Comparison of ENCODE assay signal across 8 cellular contexts in genomic region chr10:101291254-101292193, GRCh38.
A peak's percentile ranks its signal among the peaks of the same experiment; 100 is the strongest.
DNase-seq lines count a peak whose midpoint lies in the region; ATAC-seq and TF ChIP-seq lines count a peak whose summit lies in the region.

No MANE protein-coding gene starts in this region.

- peaks cover 3% of the 10 kb centered on the region; the same call in 1 of the 2 replicates for H3K27me3 ChIP-seq in KMS-11 (ENCODE audit: insufficient read depth, low read depth)
- peaks cover 60% of the 10 kb centered on the region for H3K27me3 ChIP-seq in SJSA1 (replicated peaks)

- H3K4me3 ChIP-seq in KMS-11 (IDR thresholded peaks at IDR 0.05; ENCODE audit: insufficient read depth, low read depth, low read length) (no peak overlapping the region), SJSA1 (peak overlapping the region; percentile 28), retinal pigment epithelial cell (ENCODE audit: low read length) (peak overlapping the region; percentile 50)

- DNase-seq in COLO668 (lab: John Stamatoyannopoulos, UW; ENCODE audit: unreplicated experiment), result peak; percentile 34
- DNase-seq in SJSA1 (ENCODE audit: low read depth in 1 of 2, low spot score in 2 of 2), result peak; percentile 33 to 61
- DNase-seq in activated naive CD4-positive, alpha-beta T cell treated with anti-CD3 and anti-CD28 coated beads, Interleukin-2, amount 50 U/mL, for 72 hours (ENCODE audit: low spot score in 2 of 2), result no peak
- DNase-seq in left cardiac atrium, result peak; percentile 73
- DNase-seq in retinal pigment epithelial cell (ENCODE audit: low read depth), result no peak

- H3K36me3 ChIP-seq in KMS-11 (ENCODE audit: insufficient read depth) (no peaks in the 10 kb centered on the region), SJSA1 (no peaks in the 10 kb centered on the region)

- H3K4me1 ChIP-seq in KMS-11 (ENCODE audit: low read depth, poor library complexity, severe bottlenecking), result peaks cover 38% of the 10 kb centered on the region
- peaks cover 12% of the 10 kb centered on the region for H3K4me1 ChIP-seq in SJSA1 (replicated peaks)

- no peaks in the 10 kb centered on the region for H3K79me2 ChIP-seq in KMS-11 (ENCODE audit: insufficient read depth, low read depth)

- H3K36me3 Mint-ChIP-seq in activated naive CD4-positive, alpha-beta T cell treated with anti-CD3 and anti-CD28 coated beads, Interleukin-2, amount 50 U/mL, for 72 hours, result no peaks in the 10 kb centered on the region

- H3K9ac ChIP-seq in KMS-11, result no peak overlapping the region

- ATAC-seq in activated naive CD4-positive, alpha-beta T cell treated with anti-CD3 and anti-CD28 coated beads, Interleukin-2, amount 50 U/mL, for 72 hours, result peak; percentile 59 to 78
- peak; percentile 81 to 82 for ATAC-seq in left cardiac atrium
- ATAC-seq in HG03469 (IDR thresholded peaks at IDR 0.05; ENCODE audit: unreplicated experiment), result no peak
- ATAC-seq in GM21529 (IDR thresholded peaks at IDR 0.05; ENCODE audit: unreplicated experiment), result no peak

- H3K27ac Mint-ChIP-seq in activated naive CD4-positive, alpha-beta T cell treated with anti-CD3 and anti-CD28 coated beads, Interleukin-2, amount 50 U/mL, for 72 hours, result no peak overlapping the region

- H4K20me1 ChIP-seq in KMS-11 (ENCODE audit: insufficient read depth), result no peaks in the 10 kb centered on the region

- peak; percentile 62 for TF ChIP-seq CTCF in KMS-11 (conservative IDR thresholded peaks at IDR 0.05; ENCODE audit: low read depth, low read length)
- peak; percentile 69 for TF ChIP-seq CTCF in retinal pigment epithelial cell (conservative IDR thresholded peaks at IDR 0.05; ENCODE audit: low read depth, low read length)

- H3K27ac ChIP-seq in KMS-11 (no peak overlapping the region), SJSA1 (no peak overlapping the region)

- intact Hi-C loops in left cardiac atrium (cut with DNase I), result loop anchor here (10.0 kb wide), 2 partner anchors 173 to 273 kb away; no protein-coding TSS in a partner anchor

- peak overlapping the region; percentile 64 for H2AFZ ChIP-seq in KMS-11 (ENCODE audit: low read depth)

- no peaks in the 10 kb centered on the region for H3K9me3 Mint-ChIP-seq in activated naive CD4-positive, alpha-beta T cell treated with anti-CD3 and anti-CD28 coated beads, Interleukin-2, amount 50 U/mL, for 72 hours

- peak overlapping the region; percentile 68 for H3K4me2 ChIP-seq in KMS-11

- no peaks in the 10 kb centered on the region for H3K9me3 ChIP-seq in SJSA1 (replicated peaks)

Comparison
In these comparisons a context has a peak if more than half of its experiments do, and no peak if none do; other contexts are left out.
1. DNase-seq: peak in COLO668 (single experiment), SJSA1 (2 of 2) and left cardiac atrium (single experiment); none in activated naive CD4-positive, alpha-beta T cell treated with anti-CD3 and anti-CD28 coated beads, Interleukin-2, amount 50 U/mL, for 72 hours (0 of 2) and retinal pigment epithelial cell (single experiment).
2. ATAC-seq: peak in activated naive CD4-positive, alpha-beta T cell treated with anti-CD3 and anti-CD28 coated beads, Interleukin-2, amount 50 U/mL, for 72 hours (2 of 2) and left cardiac atrium (2 of 2); none in HG03469 (single experiment) and GM21529 (single experiment).